19 cellular contexts compared by ENCODE assay signal in the genomic region with DNA sequence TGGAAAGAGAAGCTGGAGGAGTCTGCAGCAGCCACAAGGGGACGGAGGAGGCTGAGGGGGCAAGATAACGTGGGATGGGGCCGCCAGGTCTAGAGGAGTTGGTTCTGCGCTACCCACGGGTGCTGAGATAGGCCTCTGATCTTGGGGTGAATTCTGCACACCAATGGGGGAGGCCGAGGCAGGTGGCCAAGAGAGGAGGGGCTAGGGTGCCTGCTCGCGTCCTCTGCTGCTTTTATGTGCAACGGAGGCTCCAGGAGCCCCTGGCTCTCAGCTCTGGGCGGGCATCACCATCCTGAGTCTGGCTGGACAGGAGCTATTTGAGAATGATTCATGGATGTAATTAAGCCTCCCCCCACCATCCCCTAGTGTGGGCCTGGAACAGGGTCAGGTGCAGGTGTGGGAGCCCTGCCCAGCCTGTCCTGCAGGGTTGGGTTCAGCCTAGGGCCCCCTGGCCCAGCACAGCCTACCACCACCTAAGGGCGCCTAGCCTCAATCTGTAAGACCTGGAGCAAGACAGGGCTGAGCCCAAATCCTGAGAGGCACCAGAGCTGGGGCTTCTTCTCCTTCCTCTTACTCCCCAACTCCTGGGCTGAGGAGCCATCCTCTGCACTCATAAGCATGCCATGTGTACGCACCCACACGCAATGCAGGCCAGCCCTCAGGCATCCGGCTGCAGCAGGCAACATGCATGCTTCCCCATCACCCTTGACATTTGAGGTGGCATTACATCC. TPM values are rescaled to one million over a fixed set of nuclear protein-coding genes. Genes with fewer than 3 reads are reported as not detected.
A peak's percentile ranks its signal among the peaks of the same experiment; 100 is the strongest.
DNase-seq lines count a peak whose midpoint lies in the region; ATAC-seq and TF ChIP-seq lines count a peak whose summit lies in the region.
"Had no signal": no experiment of that assay in that cellular context is flagged by ENCODE, and none has a peak within 500 bp of the region (broad histone marks: within the 10 kb centered on the region; RNA-seq: fewer than 3 reads in every experiment).

No MANE protein-coding gene starts in this region.

- H3K27ac ChIP-seq in mesenchymal stem cell (ENCODE audit: low read length, poor library complexity, severe bottlenecking) = no peak overlapping the region
- H3K27ac ChIP-seq in colonic mucosa = no peak overlapping the region
- H3K27ac ChIP-seq: A549, PC-9, SK-N-MC had no signal

- no peak overlapping the region for H3K4me2 ChIP-seq in mesenchymal stem cell (ENCODE audit: low read length, poor library complexity, severe bottlenecking)
- H3K4me2 ChIP-seq: A549, PC-9 had no signal

- TF ChIP-seq CTCF in colonic mucosa (IDR thresholded peaks at IDR 0.05) = no peak

- H3K9me3 ChIP-seq in mesenchymal stem cell (ENCODE audit: control insufficient read depth, low read length) (no peaks in the 10 kb centered on the region), colonic mucosa (no peaks in the 10 kb centered on the region)
- H3K9me3 ChIP-seq: A549, mucosa of descending colon had no signal

- H2BK12ac ChIP-seq in mesenchymal stem cell (ENCODE audit: low read length in 2 of 2) = peak overlapping the region in 1 of 2 experiments; percentile 11

- no peak overlapping the region for H3K9ac ChIP-seq in mesenchymal stem cell (ENCODE audit: low read length)
- no peak overlapping the region for H3K9ac ChIP-seq in colonic mucosa (ENCODE audit: low read depth in 2 of 2, low read length in 2 of 2)

- no peak overlapping the region for H3K4me3 Mint-ChIP-seq in stimulated activated naive B cell treated with anti-CD40 and anti-IgM and Interleukin-4, amounts not matched to agents 10 μg/mL and 1 μg/mL and 100 μg/mL, for 72 hours
- H3K4me3 Mint-ChIP-seq: activated CD4-positive, alpha-beta T cell treated with anti-CD3 and anti-CD28 coated beads, Interleukin-2, amount 10 ng/mL, durations not matched to agents 7 days and 5 days had no signal

- ATAC-seq in activated naive CD4-positive, alpha-beta T cell treated with anti-CD3 and anti-CD28 coated beads, Interleukin-2, amount 50 U/mL, for 72 hours = peak in 1 of 2 donors; percentile 5
- ATAC-seq in SK-N-SH treated with all-trans-retinoic acid at 6 μM for 48 hours (peak; percentile 1; the same call in 2 of the 3 replicates), HG03342 (IDR thresholded peaks at IDR 0.05; ENCODE audit: unreplicated experiment) (no peak)
- no peak for ATAC-seq in stimulated activated naive B cell treated with anti-CD40 and anti-IgM and Interleukin-4, amounts not matched to agents 10 μg/mL and 1 μg/mL and 100 μg/mL, for 72 hours (replicated peaks)

- 87% methylated on average over 13 of the region's 14 CpGs for WGBS in mesenchymal stem cell

- peaks cover 0 to 17% of the 10 kb centered on the region in 2 experiments for H3K27me3 ChIP-seq in mesenchymal stem cell (ENCODE audit: control insufficient read depth in 1 of 2, insufficient read depth in 1 of 2, low read length in 2 of 2)
- no peaks in the 10 kb centered on the region for H3K27me3 ChIP-seq in colonic mucosa

- no peak overlapping the region for H2AK5ac ChIP-seq in mesenchymal stem cell (ENCODE audit: low read length, severe bottlenecking)

- peak overlapping the region; percentile 36 for H2BK15ac ChIP-seq in mesenchymal stem cell (ENCODE audit: low read depth, poor library complexity, severe bottlenecking)

- H3K23ac ChIP-seq in mesenchymal stem cell (ENCODE audit: low read length in 2 of 2) = no peak overlapping the region

- H3K14ac ChIP-seq in mesenchymal stem cell (ENCODE audit: low read length in 2 of 2) = no peak overlapping the region

- H3K36me3 Mint-ChIP-seq in activated naive CD4-positive, alpha-beta T cell treated with anti-CD3 and anti-CD28 coated beads, Interleukin-2, amount 50 U/mL, for 72 hours = no peaks in the 10 kb centered on the region
- H3K36me3 Mint-ChIP-seq in stimulated activated naive B cell treated with anti-CD40 and anti-IgM and Interleukin-4, amounts not matched to agents 10 μg/mL and 1 μg/mL and 100 μg/mL, for 72 hours = peaks cover 16 to 24% of the 10 kb centered on the region in 2 donors

- H4K8ac ChIP-seq in mesenchymal stem cell (ENCODE audit: low read length) = no peak overlapping the region

- no peak for DNase-seq in activated naive CD4-positive, alpha-beta T cell treated with anti-CD3 and anti-CD28 coated beads, Interleukin-2, amount 50 U/mL, for 72 hours (ENCODE audit: low spot score in 2 of 2)
- DNase-seq in activated naive CD4-positive, alpha-beta T cell treated with Interleukin-2 at 50 U/mL for 16 hours = no peak
- DNase-seq in mesenchymal stem cell (no peak), NCI-H187 treated with DMSO at 0.1 percent for 48 hours (lab: John Stamatoyannopoulos, UW) (no peak), colonic mucosa (no peak)
- no peak for DNase-seq in stimulated activated naive B cell treated with anti-CD40 and anti-IgM and Interleukin-4, amounts not matched to agents 10 μg/mL and 1 μg/mL and 100 μg/mL, for 72 hours
- DNase-seq: activated CD4-positive, alpha-beta T cell treated with anti-CD3 and anti-CD28 coated beads, Interleukin-2, amount 10 ng/mL, durations not matched to agents 7 days and 5 days; activated T-cell treated with anti-CD3 and anti-CD28 coated beads, Interleukin-2, amount 50 U/mL, for 1 hour; CD4-positive, alpha-beta memory T cell; effector memory CD4-positive, alpha-beta T cell; HCEC 1CT; IMR-90; mucosa of descending colon; trophoblast cell had no signal

- H3K36me3 ChIP-seq in mesenchymal stem cell (ENCODE audit: control insufficient read depth in 1 of 2, insufficient read depth in 2 of 2, low read depth in 1 of 2, low read length in 2 of 2) (peaks cover 31 to 53% of the 10 kb centered on the region in 2 experiments), colonic mucosa (peaks cover 11% of the 10 kb centered on the region)

- H3K27me3 Mint-ChIP-seq in stimulated activated naive B cell treated with anti-CD40 and anti-IgM and Interleukin-4, amounts not matched to agents 10 μg/mL and 1 μg/mL and 100 μg/mL, for 72 hours = no peaks in the 10 kb centered on the region
- H3K27me3 Mint-ChIP-seq: activated CD4-positive, alpha-beta T cell treated with anti-CD3 and anti-CD28 coated beads, Interleukin-2, amount 10 ng/mL, durations not matched to agents 7 days and 5 days; CD4-positive, alpha-beta memory T cell had no signal

- no peak overlapping the region for H3K18ac ChIP-seq in mesenchymal stem cell (ENCODE audit: low read depth in 1 of 2, low read length in 2 of 2)

- no peaks in the 10 kb centered on the region for H3K79me1 ChIP-seq in mesenchymal stem cell (replicated peaks; ENCODE audit: low read length, poor library complexity, severe bottlenecking)

- peak overlapping the region in 1 of 2 experiments; percentile 46 for H3K4ac ChIP-seq in mesenchymal stem cell (ENCODE audit: low read depth in 1 of 2, low read length in 2 of 2)

- H3K4me1 ChIP-seq in mesenchymal stem cell (ENCODE audit: control insufficient read depth, insufficient read depth, low read depth, low read length) (peaks cover 34% of the 10 kb centered on the region), colonic mucosa (no peaks in the 10 kb centered on the region)

- intact Hi-C loops in colonic mucosa (cut with DNase I) = no loop called here

- H2BK5ac ChIP-seq in mesenchymal stem cell (ENCODE audit: low read depth, low read length, poor library complexity, severe bottlenecking) = no peak overlapping the region

- H2BK120ac ChIP-seq in mesenchymal stem cell (ENCODE audit: low read depth, low read length) = no peak overlapping the region

- H3K9me3 Mint-ChIP-seq in activated naive CD4-positive, alpha-beta T cell treated with anti-CD3 and anti-CD28 coated beads, Interleukin-2, amount 50 U/mL, for 72 hours = no peaks in the 10 kb centered on the region
- no peaks in the 10 kb centered on the region for H3K9me3 Mint-ChIP-seq in stimulated activated naive B cell treated with anti-CD40 and anti-IgM and Interleukin-4, amounts not matched to agents 10 μg/mL and 1 μg/mL and 100 μg/mL, for 72 hours
- H3K9me3 Mint-ChIP-seq: activated CD4-positive, alpha-beta T cell treated with anti-CD3 and anti-CD28 coated beads, Interleukin-2, amount 10 ng/mL, durations not matched to agents 7 days and 5 days had no signal

- peak overlapping the region; percentile 34 to 66 for H3K27ac Mint-ChIP-seq in activated naive CD4-positive, alpha-beta T cell treated with anti-CD3 and anti-CD28 coated beads, Interleukin-2, amount 50 U/mL, for 72 hours
- H3K27ac Mint-ChIP-seq in stimulated activated naive B cell treated with anti-CD40 and anti-IgM and Interleukin-4, amounts not matched to agents 10 μg/mL and 1 μg/mL and 100 μg/mL, for 72 hours = peak overlapping the region; percentile 70
- H3K27ac Mint-ChIP-seq: activated CD4-positive, alpha-beta T cell treated with anti-CD3 and anti-CD28 coated beads, Interleukin-2, amount 10 ng/mL, durations not matched to agents 7 days and 5 days had no signal

- H2AFZ ChIP-seq in mesenchymal stem cell (ENCODE audit: low read depth, low read length) = no peak overlapping the region
- H2AFZ ChIP-seq: PC-9 had no signal

- H3K4me3 ChIP-seq in mesenchymal stem cell (ENCODE audit: insufficient read depth in 1 of 2, low read depth in 1 of 2, low read length in 2 of 2) (no peak overlapping the region), colonic mucosa (no peak overlapping the region)
- H3K4me3 ChIP-seq: A549, mucosa of descending colon, PC-9, SK-N-MC had no signal

- H3K4me1 Mint-ChIP-seq in stimulated activated naive B cell treated with anti-CD40 and anti-IgM and Interleukin-4, amounts not matched to agents 10 μg/mL and 1 μg/mL and 100 μg/mL, for 72 hours = peaks cover 12 to 15% of the 10 kb centered on the region in 2 donors
- H3K4me1 Mint-ChIP-seq: activated CD4-positive, alpha-beta T cell treated with anti-CD3 and anti-CD28 coated beads, Interleukin-2, amount 10 ng/mL, durations not matched to agents 7 days and 5 days had no signal

- peak overlapping the region; percentile 43 for H4K91ac ChIP-seq in mesenchymal stem cell (ENCODE audit: low read length)

TF ChIP-seq in SK-N-SH treated with all-trans-retinoic acid at 6 μM for 48 hours, 23 proteins besides CTCF, POLR2A, EP300 and RAD21 (continues in another document):
- no peak for TF ChIP-seq ZFP3 (CRISPR knock-in tag; IDR thresholded peaks at IDR 0.05)
- TF ChIP-seq OSR1 (CRISPR knock-in tag; IDR thresholded peaks at IDR 0.05) = no peak
- no peak for TF ChIP-seq TCF4 (CRISPR knock-in tag; IDR thresholded peaks at IDR 0.05; ENCODE audit: borderline replicate concordance)
- no peak for TF ChIP-seq CSDC2 (CRISPR knock-in tag; IDR thresholded peaks at IDR 0.05)

RNA-seq across cellular contexts. Expression of gene SEMA3F, which starts 32.3 kb away (rescaled TPM):
- under 1 TPM; 0.32 to 0.54 TPM for total RNA-seq in activated naive CD4-positive, alpha-beta T cell treated with anti-CD3 and anti-CD28 coated beads, Interleukin-2, amount 50 U/mL, for 72 hours
- 23.6 TPM for polyA plus RNA-seq in mesenchymal stem cell (2013, experiment 1 of 2)
- polyA plus RNA-seq in mesenchymal stem cell (2013, experiment 2 of 2) = 23.0 TPM
- total RNA-seq in colonic mucosa = 10 to 100 TPM; 14.7 to 24.0 TPM
- total RNA-seq: activated CD4-positive, alpha-beta T cell treated with anti-CD3 and anti-CD28 coated beads, Interleukin-2, amount 10 ng/mL, durations not matched to agents 7 days and 5 days; CD4-positive, alpha-beta memory T cell had no signal
- polyA plus RNA-seq: CD4-positive, alpha-beta memory T cell had no signal

RNA-seq across cellular contexts. Expression of gene RBM5, which starts 34.1 kb away (rescaled TPM):
- total RNA-seq in activated naive CD4-positive, alpha-beta T cell treated with anti-CD3 and anti-CD28 coated beads, Interleukin-2, amount 50 U/mL, for 72 hours = 100 to 1,000 TPM; 159 to 182 TPM
- polyA plus RNA-seq in mesenchymal stem cell (2013, experiment 1 of 2) = 58.5 TPM
- polyA plus RNA-seq in mesenchymal stem cell (2013, experiment 2 of 2) = 54.7 TPM
- total RNA-seq in colonic mucosa = 100 to 1,000 TPM; 104 to 114 TPM

Comparison
In these comparisons a context has a peak if more than half of its experiments do, and no peak if none do; other contexts are left out.
1. RNA of gene SEMA3F, which starts 32.3 kb away (total RNA-seq): 14.7 to 24.0 TPM in colonic mucosa; 0.32 to 0.54 TPM in activated naive CD4-positive, alpha-beta T cell treated with anti-CD3 and anti-CD28 coated beads, Interleukin-2, amount 50 U/mL, for 72 hours; every median in the first group is over 10 times any median in the second.